In the genomic region with DNA sequence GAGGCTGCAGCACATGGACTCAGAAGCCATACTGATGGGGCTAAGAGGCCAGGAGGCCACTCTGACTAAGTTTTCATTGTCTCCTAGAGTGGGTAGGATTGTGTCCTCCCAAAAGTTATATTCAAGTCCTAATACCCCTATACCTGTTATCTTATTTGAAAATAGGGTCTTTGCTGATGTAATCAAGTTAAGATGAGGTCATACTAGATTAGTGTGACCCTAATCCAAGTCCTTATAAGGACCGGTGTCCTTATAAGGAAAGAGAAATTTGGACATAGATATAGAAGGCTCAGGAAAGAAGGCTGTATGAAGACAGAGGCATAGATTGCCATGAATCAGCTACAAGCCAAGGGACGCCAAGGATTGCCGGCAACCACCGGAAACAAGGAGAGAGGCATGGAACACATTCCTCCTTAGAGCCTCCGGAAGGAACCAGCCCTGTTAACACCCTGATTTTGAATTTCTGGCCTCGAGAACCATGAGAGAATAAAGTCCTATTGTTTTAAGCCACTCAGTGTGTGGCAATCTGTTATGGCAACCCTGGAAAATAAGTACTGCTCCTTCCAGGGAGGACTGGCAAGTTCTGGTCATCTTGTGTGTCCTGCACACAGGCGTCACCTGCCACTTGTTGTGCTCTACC, we compare ENCODE assay signal across 13 cellular contexts.
"Had no signal": no experiment of that assay in that cellular context is flagged by ENCODE, and none has a peak within 500 bp of the region (broad histone marks: within the 10 kb centered on the region; RNA-seq: fewer than 3 reads in every experiment).

No MANE protein-coding gene starts in this region.

- H3K27ac ChIP-seq: dorsolateral prefrontal cortex, parathyroid adenoma, stomach, VCaP had no signal

- H3K4me3 ChIP-seq: breast epithelium, dorsolateral prefrontal cortex, stomach had no signal

- H3K36me3 ChIP-seq: breast epithelium, stomach had no signal

- H2AFZ ChIP-seq: parathyroid adenoma had no signal

- H3K9ac ChIP-seq: parathyroid adenoma had no signal

- H3K4me1 ChIP-seq: breast epithelium, parathyroid adenoma, stomach had no signal

- H3K79me2 ChIP-seq: parathyroid adenoma had no signal

- DNase-seq: activated CD4-positive, alpha-beta T cell treated with anti-CD3 and anti-CD28 coated beads for 36 hours; activated CD8-positive, alpha-beta memory T cell treated with anti-CD3 and anti-CD28 coated beads, Interleukin-2, amount 50 U/mL, for 4 hours; activated CD8-positive, alpha-beta T cell treated with anti-CD3 and anti-CD28 coated beads for 36 hours; activated naive CD8-positive, alpha-beta T cell treated with anti-CD3 and anti-CD28 coated beads, Interleukin-2, amount 10 ng/mL, durations not matched to agents 7 days and 5 days; anterior cingulate cortex; dorsolateral prefrontal cortex; retina; small intestine; stomach had no signal

- ATAC-seq: activated CD4-positive, alpha-beta T cell treated with anti-CD3 and anti-CD28 coated beads for 36 hours; activated CD8-positive, alpha-beta T cell treated with anti-CD3 and anti-CD28 coated beads for 36 hours; esophagus mucosa had no signal

- H3K9me3 ChIP-seq: breast epithelium, stomach had no signal

- H3K27me3 ChIP-seq: breast epithelium had no signal
